Comparison of ENCODE assay signal across 1 cellular context in genomic region chr14:22536853-22537338, GRCh38.
TF ChIP-seq lines count a peak whose summit lies in the region.

No MANE protein-coding gene starts in this region.

TF ChIP-seq in K562, 482 proteins besides CTCF, POLR2A, EP300 and RAD21 (continued from another document):
- TF ChIP-seq TRIM25 (IDR thresholded peaks at IDR 0.05; ENCODE audit: borderline replicate concordance) = no peak
- TF ChIP-seq ZBTB17 (CRISPR knock-in tag; IDR thresholded peaks at IDR 0.05) = no peak
- 0 out of 2 replicates have a peak, but pooled peaks have one; percentile 34 for TF ChIP-seq ZNF592 (IDR thresholded peaks at IDR 0.05)
- TF ChIP-seq ZNF175 (CRISPR knock-in tag; IDR thresholded peaks at IDR 0.05; ENCODE audit: low read depth) = peak; percentile 43; the same call in 1 of the 2 replicates
- TF ChIP-seq ZNF830 (CRISPR knock-in tag; IDR thresholded peaks at IDR 0.05) = no peak
- TF ChIP-seq ZKSCAN8 (CRISPR knock-in tag; IDR thresholded peaks at IDR 0.05) = no peak
- TF ChIP-seq OTX1 (CRISPR knock-in tag; IDR thresholded peaks at IDR 0.05) = no peak
- no peak for TF ChIP-seq WHSC1 (IDR thresholded peaks at IDR 0.05; ENCODE audit: low read length)
- no peak for TF ChIP-seq GTF2F1 (IDR thresholded peaks at IDR 0.05; ENCODE audit: low read depth, low read length)
- TF ChIP-seq KDM1A (IDR thresholded peaks at IDR 0.05) = peak in 1 of 2 experiments; percentile 44; a peak in 1 of 4 replicates
- TF ChIP-seq SMAD2 (IDR thresholded peaks at IDR 0.05; ENCODE audit: low read depth, low read length) = no peak
- peak; percentile 69; the same call in 1 of the 2 replicates for TF ChIP-seq ZBTB7A (IDR thresholded peaks at IDR 0.05; ENCODE audit: borderline replicate concordance, control insufficient read depth, low read depth, low read length)
- TF ChIP-seq TFAP4 (CRISPR knock-in tag; IDR thresholded peaks at IDR 0.05; ENCODE audit: borderline replicate concordance) = no peak
- TF ChIP-seq TBL1XR1 (IDR thresholded peaks at IDR 0.05; ENCODE audit: low read length in 2 of 2) = no peak
- TF ChIP-seq ZBTB5 (IDR thresholded peaks at IDR 0.05) = no peak
- TF ChIP-seq NFYB (IDR thresholded peaks at IDR 0.05; ENCODE audit: extremely low read depth, insufficient read length) = no peak
- TF ChIP-seq RNF219 (CRISPR knock-in tag; IDR thresholded peaks at IDR 0.05) = no peak
- TF ChIP-seq NRF1 (conservative IDR thresholded peaks at IDR 0.05 in 1 of 2, IDR thresholded peaks at IDR 0.05 in 1 of 2) = no peak; a peak in 1 of 4 replicates
- no peak for TF ChIP-seq RNF2 (IDR thresholded peaks at IDR 0.05)
- TF ChIP-seq MCM3 (IDR thresholded peaks at IDR 0.05) = no peak
- TF ChIP-seq ARHGAP35 (IDR thresholded peaks at IDR 0.05; ENCODE audit: partially characterized antibody) = no peak
